ENCODE assay signal across 1 cellular context in genomic region chr1:155219592-155220031, GRCh38.
TF ChIP-seq lines count a peak whose summit lies in the region.

No MANE protein-coding gene starts in this region.

TF ChIP-seq in HepG2, 621 proteins besides CTCF, POLR2A, EP300 and RAD21:
- TF ChIP-seq TRIM22 (IDR thresholded peaks at IDR 0.05) (no peak), ZMYM3 (CRISPR knock-in tag; IDR thresholded peaks at IDR 0.05) (no peak), YY1 (IDR thresholded peaks at IDR 0.05; ENCODE audit: insufficient read depth, insufficient replicate concordance, low read depth, low read length) (peak; percentile 79), MED8 (CRISPR knock-in tag; IDR thresholded peaks at IDR 0.05; ENCODE audit: insufficient replicate concordance) (no peak), REL (CRISPR knock-in tag; conservative IDR thresholded peaks at IDR 0.05) (no peak)
- TF ChIP-seq, protein P1, sequence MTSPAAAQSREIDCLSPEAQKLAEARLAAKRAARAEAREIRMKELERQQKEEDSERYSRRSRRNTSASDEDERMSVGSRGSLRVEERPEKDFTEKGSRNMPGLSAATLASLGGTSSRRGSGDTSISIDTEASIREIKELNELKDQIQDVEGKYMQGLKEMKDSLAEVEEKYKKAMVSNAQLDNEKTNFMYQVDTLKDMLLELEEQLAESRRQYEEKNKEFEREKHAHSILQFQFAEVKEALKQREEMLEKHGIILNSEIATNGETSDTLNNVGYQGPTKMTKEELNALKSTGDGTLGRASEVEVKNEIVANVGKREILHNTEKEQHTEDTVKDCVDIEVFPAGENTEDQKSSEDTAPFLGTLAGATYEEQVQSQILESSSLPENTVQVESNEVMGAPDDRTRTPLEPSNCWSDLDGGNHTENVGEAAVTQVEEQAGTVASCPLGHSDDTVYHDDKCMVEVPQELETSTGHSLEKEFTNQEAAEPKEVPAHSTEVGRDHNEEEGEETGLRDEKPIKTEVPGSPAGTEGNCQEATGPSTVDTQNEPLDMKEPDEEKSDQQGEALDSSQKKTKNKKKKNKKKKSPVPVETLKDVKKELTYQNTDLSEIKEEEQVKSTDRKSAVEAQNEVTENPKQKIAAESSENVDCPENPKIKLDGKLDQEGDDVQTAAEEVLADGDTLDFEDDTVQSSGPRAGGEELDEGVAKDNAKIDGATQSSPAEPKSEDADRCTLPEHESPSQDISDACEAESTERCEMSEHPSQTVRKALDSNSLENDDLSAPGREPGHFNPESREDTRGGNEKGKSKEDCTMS (CRISPR knock-in tag; conservative IDR thresholded peaks at IDR 0.05) = no peak
